In the genomic region with DNA sequence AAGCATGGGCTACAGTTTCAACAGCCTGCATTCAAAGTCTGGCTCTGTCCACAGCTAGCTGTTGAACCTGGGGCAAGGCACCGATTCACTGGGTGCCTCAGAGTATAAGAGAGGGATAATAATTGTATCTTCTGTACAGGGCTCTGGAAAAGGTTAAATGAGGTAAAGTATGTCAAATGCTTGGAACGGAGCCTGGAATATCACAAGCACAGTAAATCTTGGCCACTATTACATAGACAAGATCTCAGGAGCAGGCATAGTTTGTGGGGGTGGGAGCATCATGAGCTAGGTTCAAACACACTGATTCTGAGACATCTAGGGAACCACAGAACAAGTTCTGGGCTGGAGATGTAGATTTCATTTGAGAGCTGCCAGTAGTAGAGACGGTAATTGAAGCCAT, we compare ENCODE assay signal across 12 cellular contexts.
DNase-seq lines count a peak whose midpoint lies in the region; ATAC-seq and TF ChIP-seq lines count a peak whose summit lies in the region.
"Had no signal": no experiment of that assay in that cellular context is flagged by ENCODE, and none has a peak within 500 bp of the region (broad histone marks: within the 10 kb centered on the region; RNA-seq: fewer than 3 reads in every experiment).

No MANE protein-coding gene starts in this region.

- H3K36me3 ChIP-seq in adipocyte (ENCODE audit: control insufficient read depth, insufficient read depth, low read length, severe bottlenecking) (no peaks in the 10 kb centered on the region), Peyer's patch (no peaks in the 10 kb centered on the region), thyroid gland (no peaks in the 10 kb centered on the region)

- TF ChIP-seq CTCF in Peyer's patch (IDR thresholded peaks at IDR 0.05): no peak
- TF ChIP-seq CTCF in thyroid gland (IDR thresholded peaks at IDR 0.05): no peak

- intact Hi-C loops in Right ventricle myocardium superior (cut with DNase I) (loop anchor here (2.0 kb wide), 1 partner anchor 45 kb away; no protein-coding TSS in a partner anchor), thyroid gland (cut with DNase I) (no loop called here)

- H3K27ac ChIP-seq in Peyer's patch: peak overlapping the region in 2 of 4 donors; percentile 36 to 65
- H3K27ac ChIP-seq in thyroid gland: no peak overlapping the region

- H3K9me3 ChIP-seq in adipocyte (ENCODE audit: control insufficient read depth, low read length): no peaks in the 10 kb centered on the region
- H3K9me3 ChIP-seq in Peyer's patch: no peaks in the 10 kb centered on the region
- no peaks in the 10 kb centered on the region for H3K9me3 ChIP-seq in thyroid gland

- WGBS in thyroid gland, 2 donors: 51 to 58% methylated on average over 3 of the region's 3 CpGs

- DNase-seq in GM04504 (ENCODE audit: low read depth) (peak; percentile 65), adipocyte (ENCODE audit: low read depth) (peak; percentile 82), Right ventricle myocardium superior (no peak), skeletal muscle cell (ENCODE audit: low read depth) (peak; percentile 93), Peyer's patch (no peak), HPDE6-E6E7 (ENCODE audit: extremely low spot score) (no peak), thyroid gland (no peak)
- DNase-seq: Calu3; foreskin melanocyte; stimulated activated CD4-positive, alpha-beta T cell treated with anti-CD3 and anti-CD28 coated beads, Interleukin-2, amount 100 ng/mL, for 24 hours had no signal

- H3K4me3 ChIP-seq in adipocyte (ENCODE audit: low read length) (peak overlapping the region; percentile 16), skeletal muscle cell (ENCODE audit: low read depth, low read length) (no peak overlapping the region), Peyer's patch (no peak overlapping the region), thyroid gland (replicated peaks in 1 of 3) (no peak overlapping the region)

- TF ChIP-seq POLR2A in Peyer's patch (IDR thresholded peaks at IDR 0.05): no peak
- no peak for TF ChIP-seq POLR2A in thyroid gland (IDR thresholded peaks at IDR 0.05)

- H3K4me1 ChIP-seq in adipocyte (ENCODE audit: control insufficient read depth, insufficient read depth, low read length): peaks cover 45% of the 10 kb centered on the region
- peaks cover 0 to 21% (median 1%) of the 10 kb centered on the region in 4 donors for H3K4me1 ChIP-seq in Peyer's patch
- H3K4me1 ChIP-seq in thyroid gland: peaks cover 0 to 12% of the 10 kb centered on the region in 2 donors

- ATAC-seq in Right ventricle myocardium superior (ENCODE audit: poor library complexity) (peak; percentile 73), GM18517 (IDR thresholded peaks at IDR 0.05; ENCODE audit: unreplicated experiment) (no peak)
- ATAC-seq: HCT116 had no signal

- H3K27me3 ChIP-seq in adipocyte (replicated peaks; ENCODE audit: control insufficient read depth, insufficient read depth, low read length) (no peaks in the 10 kb centered on the region), Peyer's patch (no peaks in the 10 kb centered on the region), thyroid gland (no peaks in the 10 kb centered on the region)

- H3K9ac ChIP-seq in adipocyte (ENCODE audit: low read length): no peak overlapping the region

Comparison
In these comparisons a context has a peak if more than half of its experiments do, and no peak if none do; other contexts are left out.
1. DNase-seq: peak in GM04504 (single experiment), adipocyte (single experiment) and skeletal muscle cell (single experiment); none in Right ventricle myocardium superior (single experiment), Peyer's patch (0 of 3), HPDE6-E6E7 (single experiment) and thyroid gland (0 of 2).